In genomic region chr1:95953005-95953404, GRCh38 we compare ENCODE assay signal across 11 cellular contexts.
DNase-seq lines count a peak whose midpoint lies in the region; ATAC-seq and TF ChIP-seq lines count a peak whose summit lies in the region.
"Had no signal": no experiment of that assay in that cellular context is flagged by ENCODE, and none has a peak within 500 bp of the region (broad histone marks: within the 10 kb centered on the region; RNA-seq: fewer than 3 reads in every experiment).

No MANE protein-coding gene starts in this region.

- H2BK15ac ChIP-seq in mesendoderm (replicated peaks; ENCODE audit: low read depth), result no peak overlapping the region

- peak; percentile 58 to 69 for TF ChIP-seq CTCF in brain (conservative IDR thresholded peaks at IDR 0.05)
- TF ChIP-seq CTCF in gastroesophageal sphincter (IDR thresholded peaks at IDR 0.05), result peak in 2 of 4 experiments; percentile 31 to 34

- no peak overlapping the region for H4K5ac ChIP-seq in mesendoderm (ENCODE audit: low read length)

- DNase-seq in DMS153 treated with DMSO at 0.1 percent for 48 hours (lab: John Stamatoyannopoulos, UW; ENCODE audit: unreplicated experiment), result peak; percentile 30
- peak; percentile 5 for DNase-seq in MV-4-11 (lab: John Stamatoyannopoulos, UW)
- DNase-seq in mesendoderm, result peak; percentile 56
- no peak for DNase-seq in activated CD4-positive, alpha-beta memory T cell treated with anti-CD3 and anti-CD28 coated beads, Interleukin-2, amount 10 ng/mL, durations not matched to agents 7 days and 5 days
- DNase-seq in SW 1271 (lab: John Stamatoyannopoulos, UW), result no peak
- DNase-seq: HFFc6, posterior cingulate gyrus had no signal

- no peaks in the 10 kb centered on the region for H3K79me2 ChIP-seq in mesendoderm (ENCODE audit: control insufficient read depth, insufficient read depth, low read length)

- no peak overlapping the region for H2BK5ac ChIP-seq in mesendoderm (ENCODE audit: low read length)

- no peak overlapping the region for H2BK120ac ChIP-seq in mesendoderm (ENCODE audit: low read depth, low read length)

- H3K79me1 ChIP-seq in mesendoderm (ENCODE audit: low read length), result no peaks in the 10 kb centered on the region

- no CpG with 5 or more reads among the region's 4 CpGs for WGBS in mesendoderm (ENCODE audit: extremely low coverage, insufficient coverage, low lambda C conversion rate)
- 14 to 67% methylated on average over 1 to 4 of the region's 4 CpGs for WGBS in gastroesophageal sphincter (ENCODE audit: low coverage in 1 of 2), 2 donors

- H3K4me1 Mint-ChIP-seq in brain, result peaks cover 24% of the 10 kb centered on the region
- no peaks in the 10 kb centered on the region for H3K4me1 Mint-ChIP-seq in activated CD4-positive, alpha-beta memory T cell treated with anti-CD3 and anti-CD28 coated beads, Interleukin-2, amount 10 ng/mL, durations not matched to agents 7 days and 5 days
- H3K4me1 Mint-ChIP-seq: stimulated activated memory B cell treated with anti-CD40 and anti-IgM and Interleukin-4, amounts not matched to agents 10 μg/mL and 1 μg/mL and 100 μg/mL, for 72 hours had no signal

- POLR2A ChIA-PET in activated CD4-positive, alpha-beta memory T cell treated with anti-CD3 and anti-CD28 coated beads, Interleukin-2, amount 10 ng/mL, durations not matched to agents 7 days and 5 days (lab: Charles Lee), result no interaction called here

- no peak overlapping the region for H3K23ac ChIP-seq in mesendoderm (ENCODE audit: low read length)

- no peaks in the 10 kb centered on the region for H3K9me3 Mint-ChIP-seq in brain
- no peaks in the 10 kb centered on the region for H3K9me3 Mint-ChIP-seq in activated CD4-positive, alpha-beta memory T cell treated with anti-CD3 and anti-CD28 coated beads, Interleukin-2, amount 10 ng/mL, durations not matched to agents 7 days and 5 days

- H3K4ac ChIP-seq in mesendoderm (ENCODE audit: low read depth, low read length), result no peak overlapping the region

- CTCF ChIA-PET in activated CD4-positive, alpha-beta memory T cell treated with anti-CD3 and anti-CD28 coated beads, Interleukin-2, amount 10 ng/mL, durations not matched to agents 7 days and 5 days (lab: Charles Lee), result no interaction called here

- H2AK5ac ChIP-seq in mesendoderm (ENCODE audit: low read length), result no peak overlapping the region

- H3K36me3 Mint-ChIP-seq in brain, result no peaks in the 10 kb centered on the region
- H3K36me3 Mint-ChIP-seq in activated CD4-positive, alpha-beta memory T cell treated with anti-CD3 and anti-CD28 coated beads, Interleukin-2, amount 10 ng/mL, durations not matched to agents 7 days and 5 days (ENCODE audit: low read depth), result no peaks in the 10 kb centered on the region
- H3K36me3 Mint-ChIP-seq: stimulated activated memory B cell treated with anti-CD40 and anti-IgM and Interleukin-4, amounts not matched to agents 10 μg/mL and 1 μg/mL and 100 μg/mL, for 72 hours had no signal

- H3K27ac ChIP-seq in mesendoderm (ENCODE audit: low read depth, low read length) (no peak overlapping the region), gastroesophageal sphincter (no peak overlapping the region)

- H3K18ac ChIP-seq in mesendoderm (ENCODE audit: low read length), result no peak overlapping the region

- peak overlapping the region in 1 of 5 experiments; percentile 8 for H3K4me3 Mint-ChIP-seq in brain
- H3K4me3 Mint-ChIP-seq in activated CD4-positive, alpha-beta memory T cell treated with anti-CD3 and anti-CD28 coated beads, Interleukin-2, amount 10 ng/mL, durations not matched to agents 7 days and 5 days, result no peak overlapping the region
- H3K4me3 Mint-ChIP-seq: HFFc6; stimulated activated memory B cell treated with anti-CD40 and anti-IgM and Interleukin-4, amounts not matched to agents 10 μg/mL and 1 μg/mL and 100 μg/mL, for 72 hours had no signal

- ATAC-seq in HG03469 (IDR thresholded peaks at IDR 0.05; ENCODE audit: unreplicated experiment) (no peak), gastroesophageal sphincter (no peak)
- ATAC-seq: stimulated activated memory B cell treated with anti-CD40 and anti-IgM and Interleukin-4, amounts not matched to agents 10 μg/mL and 1 μg/mL and 100 μg/mL, for 72 hours had no signal

- H3K36me3 ChIP-seq in mesendoderm (ENCODE audit: control insufficient read depth, insufficient read depth, low read length), result no peaks in the 10 kb centered on the region
- no peaks in the 10 kb centered on the region for H3K36me3 ChIP-seq in gastroesophageal sphincter

- TF ChIP-seq POLR2A in gastroesophageal sphincter (IDR thresholded peaks at IDR 0.05), result no peak

- no peaks in the 10 kb centered on the region for H3K4me1 ChIP-seq in mesendoderm (ENCODE audit: control insufficient read depth, low read depth, low read length)
- peaks cover 0 to 4% (median 0%) of the 10 kb centered on the region in 3 donors for H3K4me1 ChIP-seq in gastroesophageal sphincter

- no peak overlapping the region for H3K4me3 ChIP-seq in mesendoderm (ENCODE audit: low read length)
- no peak overlapping the region for H3K4me3 ChIP-seq in gastroesophageal sphincter

- H4K8ac ChIP-seq in mesendoderm (ENCODE audit: low read depth, low read length), result no peak overlapping the region

- H3K9me3 ChIP-seq in gastroesophageal sphincter, result no peaks in the 10 kb centered on the region

- H3K27ac Mint-ChIP-seq in brain, result peak overlapping the region in 3 of 5 experiments; percentile 6 to 48 (median 21)
- no peak overlapping the region for H3K27ac Mint-ChIP-seq in activated CD4-positive, alpha-beta memory T cell treated with anti-CD3 and anti-CD28 coated beads, Interleukin-2, amount 10 ng/mL, durations not matched to agents 7 days and 5 days
- H3K27ac Mint-ChIP-seq: HFFc6; stimulated activated memory B cell treated with anti-CD40 and anti-IgM and Interleukin-4, amounts not matched to agents 10 μg/mL and 1 μg/mL and 100 μg/mL, for 72 hours had no signal

- H3K27me3 ChIP-seq in mesendoderm (ENCODE audit: insufficient read depth, low read length, poor library complexity) (no peaks in the 10 kb centered on the region), gastroesophageal sphincter (no peaks in the 10 kb centered on the region)

- H3K56ac ChIP-seq in mesendoderm (ENCODE audit: low read length), result no peak overlapping the region

- TF ChIP-seq EP300 in gastroesophageal sphincter (IDR thresholded peaks at IDR 0.05), result no peak

- H3K9ac ChIP-seq in mesendoderm (ENCODE audit: low read length), result no peak overlapping the region

- H3K27me3 Mint-ChIP-seq in brain, result no peaks in the 10 kb centered on the region
- H3K27me3 Mint-ChIP-seq in activated CD4-positive, alpha-beta memory T cell treated with anti-CD3 and anti-CD28 coated beads, Interleukin-2, amount 10 ng/mL, durations not matched to agents 7 days and 5 days, result no peaks in the 10 kb centered on the region
- H3K27me3 Mint-ChIP-seq: stimulated activated memory B cell treated with anti-CD40 and anti-IgM and Interleukin-4, amounts not matched to agents 10 μg/mL and 1 μg/mL and 100 μg/mL, for 72 hours had no signal

- no peak overlapping the region for H3K4me2 ChIP-seq in mesendoderm (ENCODE audit: low read length)

Comparison
In these comparisons a context has a peak if more than half of its experiments do, and no peak if none do; other contexts are left out.
1. DNase-seq: peak in DMS153 treated with DMSO at 0.1 percent for 48 hours (single experiment), MV-4-11 (single experiment) and mesendoderm (single experiment); none in activated CD4-positive, alpha-beta memory T cell treated with anti-CD3 and anti-CD28 coated beads, Interleukin-2, amount 10 ng/mL, durations not matched to agents 7 days and 5 days (single experiment) and SW 1271 (0 of 2).